Comparison of ENCODE assay signal across 12 cellular contexts in genomic region chr1:87044424-87044823, GRCh38.
DNase-seq lines count a peak whose midpoint lies in the region; ATAC-seq, FAIRE-seq and TF ChIP-seq lines count a peak whose summit lies in the region.
"Had no signal": no experiment of that assay in that cellular context is flagged by ENCODE, and none has a peak within 500 bp of the region (broad histone marks: within the 10 kb centered on the region; RNA-seq: fewer than 3 reads in every experiment).

No MANE protein-coding gene starts in this region.

- intact Hi-C loops in stomach (cut with DNase I; ENCODE audit: low total_unique reads), result no loop called here

- peaks cover 9% of the 10 kb centered on the region for H3K36me3 Mint-ChIP-seq in activated naive CD8-positive, alpha-beta T cell

- H3K27me3 ChIP-seq in stomach, result no peaks in the 10 kb centered on the region
- H3K27me3 ChIP-seq: adrenal gland had no signal

- H3K27me3 Mint-ChIP-seq in activated naive CD8-positive, alpha-beta T cell, result no peaks in the 10 kb centered on the region

- TF ChIP-seq CTCF in stomach (IDR thresholded peaks at IDR 0.05) (no peak), GM20000 (IDR thresholded peaks at IDR 0.05; ENCODE audit: extremely low read depth, missing control alignments) (no peak)

- ATAC-seq in GM18511 (IDR thresholded peaks at IDR 0.05; ENCODE audit: unreplicated experiment) (peak; percentile 51), GM19467 (IDR thresholded peaks at IDR 0.05; ENCODE audit: unreplicated experiment) (peak; percentile 38), HG03064 (IDR thresholded peaks at IDR 0.05; ENCODE audit: low read depth, unreplicated experiment) (peak; percentile 51)
- ATAC-seq: WTC11 had no signal

- DNase-seq in frontal cortex (ENCODE audit: low spot score in 2 of 2), result no peak
- no peak for DNase-seq in HEK293T (ENCODE audit: extremely low spot score)
- no peak for DNase-seq in stomach
- DNase-seq in GM20000 (ENCODE audit: low spot score), result no peak
- DNase-seq: adrenal gland, glutamatergic neuron, NCI-H226 had no signal

- H3K4me1 ChIP-seq in stomach, result no peaks in the 10 kb centered on the region

- TF ChIP-seq POLR2A in stomach (IDR thresholded peaks at IDR 0.05), result no peak

- H3K4me3 ChIP-seq in stomach, result no peak overlapping the region
- H3K4me3 ChIP-seq: adrenal gland had no signal

- no peak overlapping the region for H3K27ac ChIP-seq in stomach
- H3K27ac ChIP-seq: adrenal gland had no signal

- no peak for TF ChIP-seq EP300 in stomach (IDR thresholded peaks at IDR 0.05)

- no peak overlapping the region for H3K27ac Mint-ChIP-seq in activated naive CD8-positive, alpha-beta T cell
- H3K27ac Mint-ChIP-seq: WTC11 had no signal

- no peak for FAIRE-seq in frontal cortex (lab: Jason Lieb, UNC)

- no peaks in the 10 kb centered on the region for H3K36me3 ChIP-seq in stomach
- H3K36me3 ChIP-seq: adrenal gland had no signal

- H3K4me3 Mint-ChIP-seq in activated naive CD8-positive, alpha-beta T cell, result peak overlapping the region; percentile 5
- H3K4me3 Mint-ChIP-seq: WTC11 had no signal

- H3K9me3 ChIP-seq in stomach, result peaks cover 0 to 8% (median 4%) of the 10 kb centered on the region in 4 donors

- H3K9me3 Mint-ChIP-seq in activated naive CD8-positive, alpha-beta T cell (ENCODE audit: low read depth), result no peaks in the 10 kb centered on the region

- POLR2A ChIA-PET in HEK293T (lab: Yijun Ruan, JAX), result no interaction called here

- H3K4me1 Mint-ChIP-seq in activated naive CD8-positive, alpha-beta T cell (ENCODE audit: low read depth), result peaks cover 50% of the 10 kb centered on the region
- H3K4me1 Mint-ChIP-seq: WTC11 had no signal

- CTCF ChIA-PET in HEK293T (lab: Yijun Ruan, JAX), result no interaction called here

TF ChIP-seq in HEK293T, 16 proteins besides CTCF, POLR2A, EP300 and RAD21:
- TF ChIP-seq FOXA1 (IDR thresholded peaks at IDR 0.05) (no peak), ARNT (IDR thresholded peaks at IDR 0.05) (no peak), ELF4 (IDR thresholded peaks at IDR 0.05) (no peak), NFRKB (IDR thresholded peaks at IDR 0.05) (no peak), CTBP1 (IDR thresholded peaks at IDR 0.05; ENCODE audit: borderline replicate concordance) (no peak)
